Comparison of ENCODE assay signal across 20 cellular contexts in the genomic region with DNA sequence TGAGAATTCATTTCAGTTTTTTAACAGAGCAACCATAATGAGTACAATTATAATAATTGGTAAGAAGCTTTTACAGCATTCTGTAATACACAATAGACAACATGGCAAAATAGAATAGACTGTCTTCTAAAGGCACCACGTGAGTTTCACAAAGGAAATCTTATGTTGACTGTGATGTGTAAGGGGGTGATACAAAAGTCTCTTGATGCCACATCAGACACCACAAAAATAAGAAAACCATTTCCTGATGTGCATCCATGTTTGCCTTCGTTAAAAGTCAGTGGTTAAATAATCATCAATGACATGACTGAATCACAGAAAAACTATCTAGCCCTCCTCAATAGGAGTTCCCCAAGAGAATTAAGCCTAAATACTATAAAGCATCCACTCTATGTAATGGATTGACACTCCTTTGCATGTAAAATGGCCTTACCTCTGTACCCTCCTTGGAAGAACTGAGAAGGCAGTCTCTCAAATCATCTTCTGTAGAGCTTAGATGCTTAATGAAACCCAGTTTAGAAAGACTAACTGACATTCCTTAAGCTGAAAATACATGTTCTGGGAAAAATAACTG.
DNase-seq lines count a peak whose midpoint lies in the region; ATAC-seq and TF ChIP-seq lines count a peak whose summit lies in the region.
"Had no signal": no experiment of that assay in that cellular context is flagged by ENCODE, and none has a peak within 500 bp of the region (broad histone marks: within the 10 kb centered on the region; RNA-seq: fewer than 3 reads in every experiment).

No MANE protein-coding gene starts in this region.

- POLR2A ChIA-PET in activated CD8-positive, alpha-beta T cell treated with anti-CD3 and anti-CD28 coated beads for 36 hours (lab: Charles Lee), result no interaction called here
- POLR2A ChIA-PET in naive thymus-derived CD4-positive, alpha-beta T cell (lab: Charles Lee), result interaction anchor here (0.9 to 1.6 kb wide), 2 partner anchors 18 to 25 kb away, joined by 3 to 4 read pairs; no protein-coding TSS in a partner anchor

- no peak for TF ChIP-seq CTCF in activated CD8-positive, alpha-beta T cell treated with anti-CD3 and anti-CD28 coated beads for 36 hours (IDR thresholded peaks at IDR 0.05)

- H3K36me3 ChIP-seq in naive thymus-derived CD4-positive, alpha-beta T cell (ENCODE audit: control insufficient read depth in 2 of 3, insufficient read depth in 3 of 3, low read length in 3 of 3), result peaks cover 0 to 19% (median 0%) of the 10 kb centered on the region in 3 experiments
- H3K36me3 ChIP-seq: colonic mucosa, tibial nerve had no signal

- DNase-seq in activated CD4-positive, CD25-positive, alpha-beta regulatory T cell treated with anti-CD3 and anti-CD28 coated beads, Interleukin-2, amount 50 U/mL, for 72 hours, result no peak
- DNase-seq in activated CD8-positive, alpha-beta T cell treated with anti-CD3 and anti-CD28 coated beads for 36 hours, result no peak
- peak in 7 of 9 donors; percentile 19 to 59 (median 51) for DNase-seq in naive thymus-derived CD4-positive, alpha-beta T cell
- no peak for DNase-seq in stimulated activated CD4-positive, alpha-beta T cell treated with anti-CD3 and anti-CD28 coated beads, Interleukin-12 subunit alpha, Interleukin-12 subunit beta, amount 100 ng/mL, for 4 hours
- DNase-seq in sciatic nerve (ENCODE audit: low spot score), result no peak
- DNase-seq: aorta, colonic mucosa, DND-41, NCI-H774 had no signal

- H3K9me3 Mint-ChIP-seq in activated CD8-positive, alpha-beta T cell treated with anti-CD3 and anti-CD28 coated beads for 36 hours, result peaks cover 14% of the 10 kb centered on the region
- H3K9me3 Mint-ChIP-seq in naive thymus-derived CD4-positive, alpha-beta T cell, result peaks cover 0 to 18% (median 10%) of the 10 kb centered on the region in 11 donors
- H3K9me3 Mint-ChIP-seq: stimulated activated memory B cell treated with anti-CD40 and anti-IgM and Interleukin-4, amounts not matched to agents 10 μg/mL and 1 μg/mL and 100 μg/mL, for 72 hours had no signal

- no peak overlapping the region for H3K27ac ChIP-seq in naive thymus-derived CD4-positive, alpha-beta T cell (ENCODE audit: low read depth, low read length)
- H3K27ac ChIP-seq: 22Rv1, colonic mucosa, epithelial cell of prostate, KMS-11 had no signal

- H3K27me3 Mint-ChIP-seq in activated CD8-positive, alpha-beta T cell treated with anti-CD3 and anti-CD28 coated beads for 36 hours, result no peaks in the 10 kb centered on the region
- H3K27me3 Mint-ChIP-seq in naive thymus-derived CD4-positive, alpha-beta T cell, result no peaks in the 10 kb centered on the region
- H3K27me3 Mint-ChIP-seq: progenitor cell of endocrine pancreas; stimulated activated memory B cell treated with anti-CD40 and anti-IgM and Interleukin-4, amounts not matched to agents 10 μg/mL and 1 μg/mL and 100 μg/mL, for 72 hours had no signal

- peaks cover 0 to 8% (median 0%) of the 10 kb centered on the region in 3 experiments for H3K9me3 ChIP-seq in naive thymus-derived CD4-positive, alpha-beta T cell (ENCODE audit: control insufficient read depth in 2 of 3, low read length in 3 of 3)
- H3K9me3 ChIP-seq: colonic mucosa had no signal

- H3K4me3 ChIP-seq in naive thymus-derived CD4-positive, alpha-beta T cell (ENCODE audit: low read length), result no peak overlapping the region
- H3K4me3 ChIP-seq: colonic mucosa, tibial nerve had no signal

- H3K36me3 Mint-ChIP-seq in activated CD8-positive, alpha-beta T cell treated with anti-CD3 and anti-CD28 coated beads for 36 hours (ENCODE audit: low read depth), result peaks cover 30% of the 10 kb centered on the region
- H3K36me3 Mint-ChIP-seq in naive thymus-derived CD4-positive, alpha-beta T cell, result peaks cover 9 to 60% (median 48%) of the 10 kb centered on the region in 5 donors
- H3K36me3 Mint-ChIP-seq: CD14-positive monocyte; stimulated activated memory B cell treated with anti-CD40 and anti-IgM and Interleukin-4, amounts not matched to agents 10 μg/mL and 1 μg/mL and 100 μg/mL, for 72 hours had no signal

- peaks cover 6 to 11% of the 10 kb centered on the region in 2 donors for H3K4me1 ChIP-seq in naive thymus-derived CD4-positive, alpha-beta T cell (ENCODE audit: control insufficient read depth in 2 of 2, insufficient read depth in 2 of 2, low read length in 2 of 2)
- H3K4me1 ChIP-seq: colonic mucosa, tibial nerve had no signal

- H3K27ac Mint-ChIP-seq in activated CD8-positive, alpha-beta T cell treated with anti-CD3 and anti-CD28 coated beads for 36 hours, result peak overlapping the region; percentile 64
- peak overlapping the region in 6 of 9 donors; percentile 21 to 73 (median 50) for H3K27ac Mint-ChIP-seq in naive thymus-derived CD4-positive, alpha-beta T cell
- H3K27ac Mint-ChIP-seq: CD14-positive monocyte; progenitor cell of endocrine pancreas; stimulated activated memory B cell treated with anti-CD40 and anti-IgM and Interleukin-4, amounts not matched to agents 10 μg/mL and 1 μg/mL and 100 μg/mL, for 72 hours; WTC11 had no signal

- intact Hi-C loops in activated CD8-positive, alpha-beta T cell treated with anti-CD3 and anti-CD28 coated beads for 36 hours (cut with micrococcal nuclease), result no loop called here
- intact Hi-C loops in naive thymus-derived CD4-positive, alpha-beta T cell (cut with micrococcal nuclease), result loop anchor here (1.0 to 2.0 kb wide), 3 partner anchors 22 to 62 kb away; no protein-coding TSS in a partner anchor
- intact Hi-C loops in sciatic nerve (cut with DNase I), result no loop called here

- H3K4me3 Mint-ChIP-seq in activated CD8-positive, alpha-beta T cell treated with anti-CD3 and anti-CD28 coated beads for 36 hours, result no peak overlapping the region
- peak overlapping the region in 3 of 10 donors; percentile 1 to 48 (median 41) for H3K4me3 Mint-ChIP-seq in naive thymus-derived CD4-positive, alpha-beta T cell
- H3K4me3 Mint-ChIP-seq: CD14-positive monocyte; stimulated activated memory B cell treated with anti-CD40 and anti-IgM and Interleukin-4, amounts not matched to agents 10 μg/mL and 1 μg/mL and 100 μg/mL, for 72 hours; WTC11 had no signal

- H3K4me1 Mint-ChIP-seq in activated CD8-positive, alpha-beta T cell treated with anti-CD3 and anti-CD28 coated beads for 36 hours (ENCODE audit: low read depth), result peaks cover 46% of the 10 kb centered on the region
- peaks cover 0 to 71% (median 58%) of the 10 kb centered on the region in 7 donors for H3K4me1 Mint-ChIP-seq in naive thymus-derived CD4-positive, alpha-beta T cell
- H3K4me1 Mint-ChIP-seq: CD14-positive monocyte; stimulated activated memory B cell treated with anti-CD40 and anti-IgM and Interleukin-4, amounts not matched to agents 10 μg/mL and 1 μg/mL and 100 μg/mL, for 72 hours had no signal

- no peaks in the 10 kb centered on the region for H3K27me3 ChIP-seq in naive thymus-derived CD4-positive, alpha-beta T cell (ENCODE audit: control insufficient read depth in 2 of 2, insufficient read depth in 2 of 2, low read length in 2 of 2)
- H3K27me3 ChIP-seq: colonic mucosa, tibial nerve had no signal

- peak; percentile 80 to 87 for ATAC-seq in activated CD4-positive, CD25-positive, alpha-beta regulatory T cell treated with anti-CD3 and anti-CD28 coated beads, Interleukin-2, amount 50 U/mL, for 24 hours
- ATAC-seq in HG02610 (IDR thresholded peaks at IDR 0.05; ENCODE audit: unreplicated experiment) (peak; percentile 67), sciatic nerve (no peak), GM18873 (IDR thresholded peaks at IDR 0.05; ENCODE audit: low FRiP score, unreplicated experiment) (no peak)
- ATAC-seq in activated CD8-positive, alpha-beta T cell treated with anti-CD3 and anti-CD28 coated beads for 36 hours, result peak; percentile 83
- peak; percentile 85 for ATAC-seq in naive thymus-derived CD4-positive, alpha-beta T cell
- ATAC-seq: stimulated activated memory B cell treated with anti-CD40 and anti-IgM and Interleukin-4, amounts not matched to agents 10 μg/mL and 1 μg/mL and 100 μg/mL, for 72 hours; WTC11 had no signal

- CTCF ChIA-PET in activated CD8-positive, alpha-beta T cell treated with anti-CD3 and anti-CD28 coated beads for 36 hours (lab: Charles Lee), result interaction anchor here (0.9 to 1.9 kb wide), 4 partner anchors 10 to 104 kb away, joined by 3 to 6 read pairs (median 3); no protein-coding TSS in a partner anchor
- CTCF ChIA-PET in naive thymus-derived CD4-positive, alpha-beta T cell (lab: Charles Lee), result interaction anchor here (0.6 kb wide), 1 partner anchor 1024 kb away, joined by 3 read pairs; no protein-coding TSS in a partner anchor

Comparison
In these comparisons a context has a peak if more than half of its experiments do, and no peak if none do; other contexts are left out.
1. ATAC-seq: peak in activated CD4-positive, CD25-positive, alpha-beta regulatory T cell treated with anti-CD3 and anti-CD28 coated beads, Interleukin-2, amount 50 U/mL, for 24 hours (2 of 2), HG02610 (single experiment), activated CD8-positive, alpha-beta T cell treated with anti-CD3 and anti-CD28 coated beads for 36 hours (single experiment) and naive thymus-derived CD4-positive, alpha-beta T cell (single experiment); none in sciatic nerve (single experiment) and GM18873 (single experiment).
2. DNase-seq: peak in naive thymus-derived CD4-positive, alpha-beta T cell (7 of 9); none in activated CD4-positive, CD25-positive, alpha-beta regulatory T cell treated with anti-CD3 and anti-CD28 coated beads, Interleukin-2, amount 50 U/mL, for 72 hours (single experiment), activated CD8-positive, alpha-beta T cell treated with anti-CD3 and anti-CD28 coated beads for 36 hours (single experiment), stimulated activated CD4-positive, alpha-beta T cell treated with anti-CD3 and anti-CD28 coated beads, Interleukin-12 subunit alpha, Interleukin-12 subunit beta, amount 100 ng/mL, for 4 hours (single experiment) and sciatic nerve (single experiment).
3. intact Hi-C loops: an anchor here in naive thymus-derived CD4-positive, alpha-beta T cell (1.0 to 2.0 kb wide); none called in activated CD8-positive, alpha-beta T cell treated with anti-CD3 and anti-CD28 coated beads for 36 hours and sciatic nerve.